In the genomic region with DNA sequence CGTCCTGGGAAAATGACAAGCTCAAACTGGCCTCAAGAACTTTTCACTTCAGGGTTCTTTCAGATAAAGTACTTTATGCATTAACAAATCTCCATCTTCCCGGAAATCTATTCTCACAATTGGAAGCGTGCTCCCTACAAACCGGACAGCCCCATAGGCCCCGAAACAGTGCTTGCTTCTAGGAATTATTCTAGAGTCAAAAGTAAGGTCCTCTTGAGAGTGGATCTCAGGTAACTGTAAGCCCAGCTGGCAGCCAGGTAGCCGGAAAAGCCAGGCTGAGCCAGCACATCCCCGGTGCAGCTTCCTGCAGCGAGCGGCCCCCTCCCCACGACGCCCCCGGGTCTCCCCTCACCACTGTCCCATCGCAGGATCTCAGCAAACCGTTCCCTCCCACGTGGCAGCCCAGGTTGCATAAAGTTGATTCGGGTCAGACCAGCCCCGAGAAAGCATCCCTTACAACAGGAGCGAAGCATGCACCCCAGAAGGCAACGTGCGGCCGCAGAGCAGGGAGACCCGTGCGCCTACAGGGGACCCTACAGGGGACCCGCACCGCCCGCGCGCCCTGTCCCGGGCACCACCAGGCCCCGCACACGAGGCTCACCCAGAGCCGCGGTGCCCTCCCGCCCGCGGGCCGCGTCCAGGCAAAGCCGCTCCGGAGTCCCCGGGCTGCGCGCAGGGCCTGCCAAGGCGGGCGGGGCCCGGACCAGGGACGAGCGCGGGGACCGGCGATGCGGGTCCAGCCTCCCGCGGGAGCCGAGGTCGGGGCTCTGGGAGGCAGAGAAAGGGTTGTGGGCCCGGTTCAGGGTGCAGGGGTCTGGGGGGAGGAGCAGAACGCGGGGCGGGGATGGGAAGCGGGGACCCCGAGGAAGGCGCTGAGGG, we compare ENCODE assay signal across 8 cellular contexts. TPM values are rescaled to one million over a fixed set of nuclear protein-coding genes. Genes with fewer than 3 reads are reported as not detected.
DNase-seq lines count a peak whose midpoint lies in the region; ATAC-seq and TF ChIP-seq lines count a peak whose summit lies in the region.

No MANE protein-coding gene starts in this region.

- no peak for ATAC-seq in CD4-positive, alpha-beta T cell (ENCODE audit: poor library complexity)
- ATAC-seq in HG02759 (IDR thresholded peaks at IDR 0.05; ENCODE audit: unreplicated experiment) (peak; percentile 4), HG03432 (IDR thresholded peaks at IDR 0.05; ENCODE audit: unreplicated experiment) (no peak), HG02763 (IDR thresholded peaks at IDR 0.05; ENCODE audit: unreplicated experiment) (no peak)
- ATAC-seq in activated CD8-positive, alpha-beta T cell treated with anti-CD3 and anti-CD28 coated beads for 36 hours: peak; percentile 10

- POLR2A ChIA-PET in CD4-positive, alpha-beta T cell (lab: Charles Lee): interaction anchor here (1.2 to 1.9 kb wide), 4 partner anchors 13 to 137 kb away, joined by 3 to 20 read pairs (median 6); no protein-coding TSS in a partner anchor
- POLR2A ChIA-PET in activated CD8-positive, alpha-beta T cell treated with anti-CD3 and anti-CD28 coated beads for 36 hours (lab: Charles Lee): interaction anchor here (0.6 to 1.9 kb wide), 3 partner anchors 13 to 20 kb away, joined by 3 to 14 read pairs (median 4); no protein-coding TSS in a partner anchor

- no peaks in the 10 kb centered on the region for H3K36me3 ChIP-seq in parathyroid adenoma (ENCODE audit: control insufficient read depth, insufficient read depth, low read length)

- peaks cover 3% of the 10 kb centered on the region for H3K4me1 ChIP-seq in parathyroid adenoma

- H3K4me2 ChIP-seq in parathyroid adenoma (ENCODE audit: low read length): peak overlapping the region; percentile 77

- CTCF ChIA-PET in CD4-positive, alpha-beta T cell (lab: Charles Lee): no interaction called here
- CTCF ChIA-PET in activated CD8-positive, alpha-beta T cell treated with anti-CD3 and anti-CD28 coated beads for 36 hours (lab: Charles Lee): interaction anchor here (1.0 to 1.9 kb wide), 2 partner anchors 13 to 34 kb away, joined by 3 to 11 read pairs; no protein-coding TSS in a partner anchor

- peak overlapping the region; percentile 79 for H3K27ac Mint-ChIP-seq in CD4-positive, alpha-beta T cell
- H3K27ac Mint-ChIP-seq in activated CD8-positive, alpha-beta T cell treated with anti-CD3 and anti-CD28 coated beads for 36 hours: peak overlapping the region; percentile 53
- peak overlapping the region; percentile 65 for H3K27ac Mint-ChIP-seq in glutamatergic neuron (ENCODE audit: unreplicated experiment)

- peak overlapping the region; percentile 69 for H2AFZ ChIP-seq in parathyroid adenoma

- DNase-seq in CD4-positive, alpha-beta T cell: peak in 1 of 10 experiments; percentile 33
- no peak for DNase-seq in activated CD8-positive, alpha-beta T cell treated with anti-CD3 and anti-CD28 coated beads for 36 hours
- DNase-seq in glutamatergic neuron (no peak), foreskin melanocyte (no peak)

- peaks cover 20% of the 10 kb centered on the region for H3K36me3 Mint-ChIP-seq in CD4-positive, alpha-beta T cell (ENCODE audit: low read depth)
- peaks cover 26% of the 10 kb centered on the region for H3K36me3 Mint-ChIP-seq in activated CD8-positive, alpha-beta T cell treated with anti-CD3 and anti-CD28 coated beads for 36 hours (ENCODE audit: low read depth)
- no peaks in the 10 kb centered on the region for H3K36me3 Mint-ChIP-seq in glutamatergic neuron (ENCODE audit: unreplicated experiment)

- peak overlapping the region; percentile 52 for H3K4me3 ChIP-seq in parathyroid adenoma (ENCODE audit: low read depth, low read length)

- TF ChIP-seq CTCF in CD4-positive, alpha-beta T cell (IDR thresholded peaks at IDR 0.05): no peak
- no peak for TF ChIP-seq CTCF in activated CD8-positive, alpha-beta T cell treated with anti-CD3 and anti-CD28 coated beads for 36 hours (IDR thresholded peaks at IDR 0.05)
- no peak for TF ChIP-seq CTCF in glutamatergic neuron (IDR thresholded peaks at IDR 0.05; ENCODE audit: partially characterized antibody, unreplicated experiment)
- TF ChIP-seq CTCF in parathyroid adenoma (IDR thresholded peaks at IDR 0.05): no peak

- H3K4me1 Mint-ChIP-seq in CD4-positive, alpha-beta T cell (ENCODE audit: low read depth): peaks cover 26% of the 10 kb centered on the region
- peaks cover 46% of the 10 kb centered on the region for H3K4me1 Mint-ChIP-seq in activated CD8-positive, alpha-beta T cell treated with anti-CD3 and anti-CD28 coated beads for 36 hours (ENCODE audit: low read depth)
- H3K4me1 Mint-ChIP-seq in glutamatergic neuron (ENCODE audit: low read depth, unreplicated experiment): peaks cover 9% of the 10 kb centered on the region

- H3K27ac ChIP-seq in CD4-positive, alpha-beta T cell (ENCODE audit: low read depth, low read length): no peak overlapping the region
- no peak overlapping the region for H3K27ac ChIP-seq in parathyroid adenoma

- H3K9me3 ChIP-seq in CD4-positive, alpha-beta T cell (ENCODE audit: control insufficient read depth, low read length): no peaks in the 10 kb centered on the region
- H3K9me3 ChIP-seq in parathyroid adenoma (ENCODE audit: control insufficient read depth, low read length): no peaks in the 10 kb centered on the region

- peak overlapping the region; percentile 90 for H3K4me3 Mint-ChIP-seq in CD4-positive, alpha-beta T cell
- peak overlapping the region; percentile 82 for H3K4me3 Mint-ChIP-seq in activated CD8-positive, alpha-beta T cell treated with anti-CD3 and anti-CD28 coated beads for 36 hours
- peak overlapping the region; percentile 96 for H3K4me3 Mint-ChIP-seq in glutamatergic neuron (ENCODE audit: unreplicated experiment)

- no peaks in the 10 kb centered on the region for H3K27me3 Mint-ChIP-seq in CD4-positive, alpha-beta T cell
- no peaks in the 10 kb centered on the region for H3K27me3 Mint-ChIP-seq in activated CD8-positive, alpha-beta T cell treated with anti-CD3 and anti-CD28 coated beads for 36 hours
- peaks cover 2% of the 10 kb centered on the region for H3K27me3 Mint-ChIP-seq in glutamatergic neuron (ENCODE audit: unreplicated experiment)

- intact Hi-C loops in CD4-positive, alpha-beta T cell (cut with DNase I, micrococcal nuclease): loop anchor here in 1 of 2 experiments (5.0 kb wide), 4 partner anchors 136 to 421 kb away; a partner anchor contains a TSS
- intact Hi-C loops in activated CD8-positive, alpha-beta T cell treated with anti-CD3 and anti-CD28 coated beads for 36 hours (cut with micrococcal nuclease): no loop called here

- H3K27me3 ChIP-seq in CD4-positive, alpha-beta T cell (ENCODE audit: control insufficient read depth, insufficient read depth, low read length): no peaks in the 10 kb centered on the region
- no peaks in the 10 kb centered on the region for H3K27me3 ChIP-seq in parathyroid adenoma (ENCODE audit: control insufficient read depth, insufficient read depth, low read length)

- H3K79me2 ChIP-seq in parathyroid adenoma: peaks cover 28% of the 10 kb centered on the region

- no peaks in the 10 kb centered on the region for H3K9me3 Mint-ChIP-seq in CD4-positive, alpha-beta T cell
- no peaks in the 10 kb centered on the region for H3K9me3 Mint-ChIP-seq in activated CD8-positive, alpha-beta T cell treated with anti-CD3 and anti-CD28 coated beads for 36 hours
- no peaks in the 10 kb centered on the region for H3K9me3 Mint-ChIP-seq in glutamatergic neuron (ENCODE audit: unreplicated experiment)

- no peak overlapping the region for H3K9ac ChIP-seq in parathyroid adenoma

RNA-seq across cellular contexts. Expression of a gene that starts 0.9 kb away (rescaled TPM):
- 10 to 100 TPM; 20.4 to 21.2 TPM for total RNA-seq in CD4-positive, alpha-beta T cell
- total RNA-seq in activated CD8-positive, alpha-beta T cell treated with anti-CD3 and anti-CD28 coated beads for 36 hours: 10 to 100 TPM; 37.2 to 43.6 TPM
- 113 TPM for total RNA-seq in glutamatergic neuron (ENCODE audit: unreplicated experiment)

Comparison
In these comparisons a context has a peak if more than half of its experiments do, and no peak if none do; other contexts are left out.
1. ATAC-seq: peak in HG02759 (single experiment) and activated CD8-positive, alpha-beta T cell treated with anti-CD3 and anti-CD28 coated beads for 36 hours (single experiment); none in CD4-positive, alpha-beta T cell (single experiment), HG03432 (single experiment) and HG02763 (single experiment).
2. Peak in every context shown above with its lines, with median percentiles within 50 percentile points of each other: H3K27ac Mint-ChIP-seq and H3K4me3 Mint-ChIP-seq.